ENCODE assay signal across 21 cellular contexts in the genomic region with DNA sequence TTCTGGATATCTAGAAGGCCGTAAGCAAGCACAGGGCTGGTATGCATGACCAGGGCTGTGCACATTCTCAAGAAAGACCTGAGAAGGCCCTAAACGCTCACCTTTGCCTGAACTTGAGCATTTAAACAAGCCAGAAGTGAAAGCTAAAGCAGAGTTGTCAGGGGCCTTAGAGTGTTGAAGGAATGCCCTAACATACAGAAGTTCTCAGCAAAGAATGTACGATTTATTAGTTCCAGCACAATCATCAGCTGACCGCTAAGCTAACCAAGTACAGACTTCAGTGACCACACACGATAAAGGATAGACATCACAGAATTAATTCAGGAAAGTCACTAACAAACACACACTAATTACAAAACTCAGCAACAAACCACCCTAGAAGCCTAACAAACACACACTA. TPM values are rescaled to one million over a fixed set of nuclear protein-coding genes. Genes with fewer than 3 reads are reported as not detected.
DNase-seq lines count a peak whose midpoint lies in the region; ATAC-seq, FAIRE-seq and TF ChIP-seq lines count a peak whose summit lies in the region.
"Had no signal": no experiment of that assay in that cellular context is flagged by ENCODE, and none has a peak within 500 bp of the region (broad histone marks: within the 10 kb centered on the region; RNA-seq: fewer than 3 reads in every experiment).

No MANE protein-coding gene starts in this region.

- H3K27ac Mint-ChIP-seq in neural crest cell (ENCODE audit: unreplicated experiment), result peak overlapping the region; percentile 90
- H3K27ac Mint-ChIP-seq: T-helper 17 cell had no signal

- peaks cover 98% of the 10 kb centered on the region for H3K79me2 ChIP-seq in OCI-LY7 (ENCODE audit: insufficient read depth, low read depth, low read length)

- peak overlapping the region; percentile 42 for H3K4me3 Mint-ChIP-seq in neural crest cell
- H3K4me3 Mint-ChIP-seq: T-helper 17 cell had no signal

- H3K9me3 ChIP-seq in adrenal gland (replicated peaks in 1 of 3) (no peaks in the 10 kb centered on the region), OCI-LY7 (ENCODE audit: low read length) (no peaks in the 10 kb centered on the region)
- H3K9me3 ChIP-seq: left ventricle myocardium inferior, pancreas, upper lobe of right lung had no signal

- DNase-seq in AG08395 (ENCODE audit: low spot score) (peak; percentile 36), HTR-8/SVneo (ENCODE audit: insufficient read length, low spot score) (no peak), fibroblast of gingiva (ENCODE audit: low read depth) (peak; percentile 59), neural crest cell (ENCODE audit: low read depth, low spot score) (no peak), mucosa of gallbladder (ENCODE audit: low spot score) (no peak), adrenal gland (no peak), OCI-LY7 (ENCODE audit: low spot score) (no peak)
- DNase-seq: activated CD4-positive, CD25-positive, alpha-beta regulatory T cell; activated effector memory CD4-positive, alpha-beta T cell treated with anti-CD3 and anti-CD28 coated beads, Interleukin-2, amount 50 U/mL, for 16 hours; H7; Kasumi-1; left ventricle myocardium inferior; NCI-H1417; NCI-H2227 treated with DMSO at 0.1 percent for 48 hours; NK-92 treated with Interleukin-12 subunit alpha and Interleukin-12 subunit beta, amount 100 ng/mL, for 24 hours; pancreas; T-helper 17 cell; upper lobe of right lung had no signal

- no peaks in the 10 kb centered on the region for H3K9me3 Mint-ChIP-seq in neural crest cell

- peak; percentile 46 for FAIRE-seq in HTR-8/SVneo (lab: Jason Lieb, UNC)
- FAIRE-seq: pancreas had no signal

- H3K27ac ChIP-seq in adrenal gland (no peak overlapping the region), OCI-LY7 (ENCODE audit: low read depth, low read length, poor library complexity, severe bottlenecking) (no peak overlapping the region)
- H3K27ac ChIP-seq: left ventricle myocardium inferior, pancreas, upper lobe of right lung had no signal

- CTCF ChIA-PET in OCI-LY7 (lab: Charles Lee; ENCODE audit: unreplicated experiment), result no interaction called here

- H3K4me1 ChIP-seq in adrenal gland (replicated peaks in 1 of 2), result peaks cover 0 to 4% of the 10 kb centered on the region in 2 donors
- H3K4me1 ChIP-seq in OCI-LY7 (ENCODE audit: insufficient read depth, low read length, poor library complexity, severe bottlenecking), result peaks cover 12% of the 10 kb centered on the region
- H3K4me1 ChIP-seq: left ventricle myocardium inferior, pancreas, upper lobe of right lung had no signal

- H2AFZ ChIP-seq in OCI-LY7 (ENCODE audit: low read length), result no peak overlapping the region

- no TSS peak for BruUV-seq in OCI-LY7 (replicated peaks; lab: Mats Ljungman, UMichigan)

- intact Hi-C loops in adrenal gland (cut with DNase I) (no loop called here), OCI-LY7 (cut with micrococcal nuclease; ENCODE audit: unreplicated experiment) (no loop called here)

- no peaks in the 10 kb centered on the region for H3K27me3 ChIP-seq in adrenal gland
- H3K27me3 ChIP-seq: pancreas, upper lobe of right lung had no signal

- WGBS in adrenal gland, 4 donors, result 77 to 85% (median 78%) methylated on average over 5 of the region's 5 CpGs

- TF ChIP-seq CTCF in neural crest cell (conservative IDR thresholded peaks at IDR 0.05) (no peak), adrenal gland (IDR thresholded peaks at IDR 0.05) (no peak), OCI-LY7 (conservative IDR thresholded peaks at IDR 0.05; ENCODE audit: low read length) (no peak)

- peaks cover 14% of the 10 kb centered on the region for H4K20me1 ChIP-seq in OCI-LY7 (ENCODE audit: insufficient read depth, low read length)

- H3K36me3 ChIP-seq in adrenal gland (replicated peaks in 1 of 2), result peaks cover 0 to 12% of the 10 kb centered on the region in 2 donors
- peaks cover 93% of the 10 kb centered on the region for H3K36me3 ChIP-seq in OCI-LY7 (ENCODE audit: insufficient read depth, low read length)
- H3K36me3 ChIP-seq: pancreas had no signal

- H3K4me3 ChIP-seq in adrenal gland (no peak overlapping the region), OCI-LY7 (ENCODE audit: low read depth, low read length, poor library complexity, severe bottlenecking) (no peak overlapping the region)
- H3K4me3 ChIP-seq: left ventricle myocardium inferior, pancreas, skin epidermis, upper lobe of right lung had no signal

- no peak overlapping the region for H3K4me2 ChIP-seq in OCI-LY7 (ENCODE audit: low read length)

- H3K9me2 ChIP-seq in OCI-LY7 (ENCODE audit: insufficient read depth, low read length), result no peaks in the 10 kb centered on the region

- no peak for TF ChIP-seq POLR2A in adrenal gland (IDR thresholded peaks at IDR 0.05)

- no peaks in the 10 kb centered on the region for H3K27me3 Mint-ChIP-seq in neural crest cell (ENCODE audit: low read depth)
- H3K27me3 Mint-ChIP-seq: T-helper 17 cell had no signal

- H3K4me1 Mint-ChIP-seq in neural crest cell, result peaks cover 4% of the 10 kb centered on the region

- peaks cover 11% of the 10 kb centered on the region for H3K36me3 Mint-ChIP-seq in neural crest cell (ENCODE audit: low read depth)

- no peak for ATAC-seq in HG02973 (IDR thresholded peaks at IDR 0.05; ENCODE audit: unreplicated experiment)
- ATAC-seq: esophagus mucosa, pancreas, T-helper 17 cell, upper lobe of right lung had no signal

- POLR2A ChIA-PET in OCI-LY7 (lab: Charles Lee), result interaction anchor here (0.6 to 2.0 kb wide), 7 partner anchors 8 to 51 kb away, joined by 3 to 10 read pairs (median 3); no protein-coding TSS in a partner anchor

RNA-seq across cellular contexts. Expression of a gene that starts 8.7 kb away (rescaled TPM):
- total RNA-seq in neural crest cell, result 47.4 and 51.6 TPM in 2 replicates
- 22.6 TPM for total RNA-seq in mucosa of gallbladder
- 100 to 1,000 TPM in 1 of 8 donors, 10 to 100 TPM in 7; 30.4 to 102 (median 55.5) TPM for total RNA-seq in adrenal gland
- 10 to 100 TPM in 1 of 3 donors, 1 to 10 TPM in 2; 5.6 to 41.0 (median 6.0) TPM for polyA plus RNA-seq in adrenal gland
- 97.5 and 106 TPM in 2 replicates for total RNA-seq in OCI-LY7 (2014; rRNA removed; shearing (Covaris generic))
- 107 and 121 TPM in 2 replicates for total RNA-seq in OCI-LY7 (2022)

RNA-seq across cellular contexts. Expression of a gene that starts 51.8 kb away (rescaled TPM):
- 17.4 and 18.6 TPM in 2 replicates for total RNA-seq in neural crest cell
- total RNA-seq in mucosa of gallbladder, result 26.8 TPM
- total RNA-seq in adrenal gland, result 10 to 100 TPM; 20.2 to 38.2 (median 28.9) TPM
- polyA plus RNA-seq in adrenal gland, result 10 to 100 TPM in 1 of 3 donors, 1 to 10 TPM in 2; 6.7 to 35.5 (median 7.3) TPM
- total RNA-seq in OCI-LY7 (2014; rRNA removed; shearing (Covaris generic)), result 18.5 and 26.2 TPM in 2 replicates
- total RNA-seq in OCI-LY7 (2022), result 38.8 and 46.3 TPM in 2 replicates

Comparison
In these comparisons a context has a peak if more than half of its experiments do, and no peak if none do; other contexts are left out.
1. DNase-seq: peak in AG08395 (single experiment) and fibroblast of gingiva (single experiment); none in HTR-8/SVneo (single experiment), neural crest cell (single experiment), mucosa of gallbladder (single experiment), adrenal gland (0 of 7) and OCI-LY7 (single experiment).